ENCODE assay signal across 8 cellular contexts in genomic region chr10:101783736-101784118, GRCh38. TPM values are rescaled to one million over a fixed set of nuclear protein-coding genes. Genes with fewer than 3 reads are reported as not detected.
A peak's percentile ranks its signal among the peaks of the same experiment; 100 is the strongest.
DNase-seq lines count a peak whose midpoint lies in the region; ATAC-seq and TF ChIP-seq lines count a peak whose summit lies in the region.

No MANE protein-coding gene starts in this region.

- CTCF ChIA-PET in Caco-2 (lab: Charles Lee): interaction anchor here (1.0 to 4.9 kb wide), 5 partner anchors 35 to 226 kb away, joined by 3 to 126 read pairs (median 5); partner anchors contain the start of gene OGA

- no peaks in the 10 kb centered on the region for H3K9me2 ChIP-seq in MM.1S (replicated peaks; ENCODE audit: insufficient read depth, low read length)

- no peak for ATAC-seq in HG02840 (IDR thresholded peaks at IDR 0.05; ENCODE audit: low FRiP score, unreplicated experiment)
- ATAC-seq in HG02678 (IDR thresholded peaks at IDR 0.05; ENCODE audit: unreplicated experiment): no peak
- ATAC-seq in GM19023 (IDR thresholded peaks at IDR 0.05; ENCODE audit: unreplicated experiment): no peak

- H3K4me1 Mint-ChIP-seq in Caco-2 (ENCODE audit: low read depth, unreplicated experiment) (peaks cover 8% of the 10 kb centered on the region), neural crest cell (peaks cover 40% of the 10 kb centered on the region)
- peaks cover 56% of the 10 kb centered on the region for H3K4me1 Mint-ChIP-seq in dendritic cell treated with granulocyte-macrophage colony-stimulating factor and Interleukin-4, amounts not matched to agents 40 ng/mL and 50 ng/mL, for 4 days (ENCODE audit: low read depth)

- DNase-seq in Caco-2: peak in 1 of 2 experiments; percentile 19
- no peak for DNase-seq in MM.1S
- DNase-seq in neural crest cell (ENCODE audit: low read depth, low spot score): no peak
- no peak for DNase-seq in glomerular visceral epithelial cell (ENCODE audit: extremely low spot score)

- peak overlapping the region; percentile 74; the same call in 1 of the 2 replicates for H3K9ac ChIP-seq in MM.1S (ENCODE audit: low read length)

- H3F3A ChIP-seq in MM.1S (ENCODE audit: insufficient read depth, low read length): peaks cover 39% of the 10 kb centered on the region

- H3K27me3 Mint-ChIP-seq in Caco-2 (ENCODE audit: insufficient read depth, unreplicated experiment) (no peaks in the 10 kb centered on the region), neural crest cell (ENCODE audit: low read depth) (peaks cover 29% of the 10 kb centered on the region)
- peaks cover 17% of the 10 kb centered on the region for H3K27me3 Mint-ChIP-seq in dendritic cell treated with granulocyte-macrophage colony-stimulating factor and Interleukin-4, amounts not matched to agents 40 ng/mL and 50 ng/mL, for 4 days

- H3K27me3 ChIP-seq in Caco-2 (replicated peaks; ENCODE audit: control insufficient read depth, insufficient read depth, low read length) (no peaks in the 10 kb centered on the region), MM.1S (replicated peaks; ENCODE audit: insufficient read depth, low read length) (no peaks in the 10 kb centered on the region)

- H3K27ac Mint-ChIP-seq in Caco-2 (ENCODE audit: unreplicated experiment) (peak overlapping the region; percentile 97), neural crest cell (ENCODE audit: unreplicated experiment) (no peak overlapping the region)
- peak overlapping the region; percentile 91 for H3K27ac Mint-ChIP-seq in dendritic cell treated with granulocyte-macrophage colony-stimulating factor and Interleukin-4, amounts not matched to agents 40 ng/mL and 50 ng/mL, for 4 days

- intact Hi-C loops in Caco-2 (cut with micrococcal nuclease; ENCODE audit: unreplicated experiment): loop anchor here (5.0 kb wide), 1 partner anchor 196 kb away; the partner anchor contains the start of genes DPCD and POLL
- intact Hi-C loops in dendritic cell treated with granulocyte-macrophage colony-stimulating factor and Interleukin-4, amounts not matched to agents 40 ng/mL and 50 ng/mL, for 4 days (cut with micrococcal nuclease): loop anchor here (5.0 kb wide), 2 partner anchors 34 to 571 kb away; partner anchors contain the start of gene OGA

- POLR2A ChIA-PET in Caco-2 (lab: Charles Lee): interaction anchor here (1.5 kb wide), 1 partner anchor 181 kb away, joined by 4 read pairs; no protein-coding TSS in a partner anchor

- peaks cover 62% of the 10 kb centered on the region for H3K36me3 Mint-ChIP-seq in Caco-2 (ENCODE audit: insufficient read depth, unreplicated experiment)
- peaks cover 56% of the 10 kb centered on the region for H3K36me3 Mint-ChIP-seq in dendritic cell treated with granulocyte-macrophage colony-stimulating factor and Interleukin-4, amounts not matched to agents 40 ng/mL and 50 ng/mL, for 4 days (ENCODE audit: low read depth)
- peaks cover 11% of the 10 kb centered on the region for H3K36me3 Mint-ChIP-seq in neural crest cell (ENCODE audit: low read depth)

- H3K4me3 ChIP-seq in Caco-2 (ENCODE audit: low read depth, low read length): peak overlapping the region; percentile 96
- H3K4me3 ChIP-seq in MM.1S (ENCODE audit: low read length): peak overlapping the region; percentile 87

- H3K4me1 ChIP-seq in Caco-2 (peaks cover 10% of the 10 kb centered on the region), MM.1S (ENCODE audit: low read length) (peaks cover 17% of the 10 kb centered on the region)

- H3K4me3 Mint-ChIP-seq in Caco-2 (ENCODE audit: unreplicated experiment) (peak overlapping the region; percentile 93), neural crest cell (peak overlapping the region; percentile 97)
- peak overlapping the region; percentile 100 for H3K4me3 Mint-ChIP-seq in dendritic cell treated with granulocyte-macrophage colony-stimulating factor and Interleukin-4, amounts not matched to agents 40 ng/mL and 50 ng/mL, for 4 days

- H3K9me3 ChIP-seq in Caco-2 (no peaks in the 10 kb centered on the region), MM.1S (replicated peaks; ENCODE audit: insufficient read depth, low read length) (no peaks in the 10 kb centered on the region)

- no peak overlapping the region for H3K27ac ChIP-seq in MM.1S (ENCODE audit: low read length)

- peak overlapping the region; percentile 87 for H2AFZ ChIP-seq in MM.1S (ENCODE audit: low read length)

- peaks cover 4% of the 10 kb centered on the region for H3K36me3 ChIP-seq in Caco-2 (ENCODE audit: control insufficient read depth, insufficient read depth, low read length)
- peaks cover 3% of the 10 kb centered on the region; the same call in 1 of the 2 replicates for H3K36me3 ChIP-seq in MM.1S (replicated peaks; ENCODE audit: insufficient read depth, low read length)

- TF ChIP-seq CTCF in Caco-2 (IDR thresholded peaks at IDR 0.05; ENCODE audit: insufficient read depth in 1 of 2, low read depth in 1 of 2, low read length in 1 of 2, severe bottlenecking in 1 of 2, unreplicated experiment in 1 of 2) (no peak), MM.1S (IDR thresholded peaks at IDR 0.05; ENCODE audit: low read length) (no peak), neural crest cell (conservative IDR thresholded peaks at IDR 0.05) (no peak)

- H3K9me3 Mint-ChIP-seq in Caco-2 (ENCODE audit: unreplicated experiment): no peaks in the 10 kb centered on the region
- no peaks in the 10 kb centered on the region for H3K9me3 Mint-ChIP-seq in dendritic cell treated with granulocyte-macrophage colony-stimulating factor and Interleukin-4, amounts not matched to agents 40 ng/mL and 50 ng/mL, for 4 days
- H3K9me3 Mint-ChIP-seq in neural crest cell: no peaks in the 10 kb centered on the region

- peaks cover 23% of the 10 kb centered on the region for H3K79me2 ChIP-seq in MM.1S (ENCODE audit: low read length)

- peak overlapping the region; percentile 94 for H3K4me2 ChIP-seq in MM.1S (ENCODE audit: low read depth, low read length)

- no peaks in the 10 kb centered on the region; the same call in 1 of the 2 replicates for H4K20me1 ChIP-seq in MM.1S (ENCODE audit: insufficient read depth, low read length)

- TSS peak; percentile 71 for BruUV-seq in Caco-2 (replicated peaks; lab: Mats Ljungman, UMichigan)

RNA-seq across cellular contexts. Expression of gene NPM3, which starts 0.5 kb away (rescaled TPM):
- total RNA-seq in Caco-2 (2022): 92.6 and 103 TPM in 2 replicates
- 63.2 and 64.8 TPM in 2 replicates for total RNA-seq in neural crest cell

RNA-seq across cellular contexts. Expression of gene FGF8, which starts 7.8 kb away (rescaled TPM):
- 0.68 TPM in 1 of 2 replicates, not detected in the other for total RNA-seq in Caco-2 (2022)
- total RNA-seq in neural crest cell: 0.82 and 0.86 TPM in 2 replicates

RNA-seq across cellular contexts. Expression of gene OGA, which starts 34.5 kb away (rescaled TPM):
- total RNA-seq in Caco-2 (2022) (76.9 and 84.3 TPM in 2 replicates), neural crest cell (101 and 102 TPM in 2 replicates)

RNA-seq across cellular contexts. Expression of gene KCNIP2, which starts 59.9 kb away (rescaled TPM):
- total RNA-seq in Caco-2 (2022) (5.5 and 6.1 TPM in 2 replicates), neural crest cell (2.2 and 3.9 TPM in 2 replicates)
